ENCODE assay signal across 3 cellular contexts in the genomic region with DNA sequence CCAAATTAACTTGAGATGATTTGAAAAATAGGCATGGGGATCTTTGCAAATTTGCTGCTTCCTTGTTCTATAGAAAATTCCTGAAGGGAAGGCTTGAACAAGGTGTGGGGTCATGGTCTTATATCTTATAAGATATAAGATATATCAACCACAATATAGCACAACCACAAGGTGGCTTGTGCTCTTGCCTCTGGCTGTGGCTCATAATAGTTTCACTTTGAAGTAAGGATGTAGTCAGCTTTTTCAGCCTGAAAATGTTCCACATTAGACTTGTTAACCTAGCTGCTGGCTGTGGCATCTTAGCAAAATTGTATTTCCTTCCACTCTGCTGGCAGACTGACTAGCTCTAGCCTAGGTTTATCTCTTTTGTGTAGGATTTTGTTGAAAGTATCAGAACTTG.
TF ChIP-seq lines count a peak whose summit lies in the region.

No MANE protein-coding gene starts in this region.

TF ChIP-seq in liver, 16 proteins besides CTCF, POLR2A, EP300 and RAD21:
- TF ChIP-seq REST (IDR thresholded peaks at IDR 0.05): no peak
- TF ChIP-seq ATF3 (IDR thresholded peaks at IDR 0.05): no peak
- no peak for TF ChIP-seq SP1 (IDR thresholded peaks at IDR 0.05)
- no peak for TF ChIP-seq RXRA (IDR thresholded peaks at IDR 0.05)
- TF ChIP-seq ZBTB33 (IDR thresholded peaks at IDR 0.05): no peak
- no peak for TF ChIP-seq FOXA2 (IDR thresholded peaks at IDR 0.05)
- no peak for TF ChIP-seq MAX (IDR thresholded peaks at IDR 0.05)

TF ChIP-seq in HepG2, 621 proteins besides CTCF, POLR2A, EP300 and RAD21 (continued from another document):
- TF ChIP-seq, protein P1, sequence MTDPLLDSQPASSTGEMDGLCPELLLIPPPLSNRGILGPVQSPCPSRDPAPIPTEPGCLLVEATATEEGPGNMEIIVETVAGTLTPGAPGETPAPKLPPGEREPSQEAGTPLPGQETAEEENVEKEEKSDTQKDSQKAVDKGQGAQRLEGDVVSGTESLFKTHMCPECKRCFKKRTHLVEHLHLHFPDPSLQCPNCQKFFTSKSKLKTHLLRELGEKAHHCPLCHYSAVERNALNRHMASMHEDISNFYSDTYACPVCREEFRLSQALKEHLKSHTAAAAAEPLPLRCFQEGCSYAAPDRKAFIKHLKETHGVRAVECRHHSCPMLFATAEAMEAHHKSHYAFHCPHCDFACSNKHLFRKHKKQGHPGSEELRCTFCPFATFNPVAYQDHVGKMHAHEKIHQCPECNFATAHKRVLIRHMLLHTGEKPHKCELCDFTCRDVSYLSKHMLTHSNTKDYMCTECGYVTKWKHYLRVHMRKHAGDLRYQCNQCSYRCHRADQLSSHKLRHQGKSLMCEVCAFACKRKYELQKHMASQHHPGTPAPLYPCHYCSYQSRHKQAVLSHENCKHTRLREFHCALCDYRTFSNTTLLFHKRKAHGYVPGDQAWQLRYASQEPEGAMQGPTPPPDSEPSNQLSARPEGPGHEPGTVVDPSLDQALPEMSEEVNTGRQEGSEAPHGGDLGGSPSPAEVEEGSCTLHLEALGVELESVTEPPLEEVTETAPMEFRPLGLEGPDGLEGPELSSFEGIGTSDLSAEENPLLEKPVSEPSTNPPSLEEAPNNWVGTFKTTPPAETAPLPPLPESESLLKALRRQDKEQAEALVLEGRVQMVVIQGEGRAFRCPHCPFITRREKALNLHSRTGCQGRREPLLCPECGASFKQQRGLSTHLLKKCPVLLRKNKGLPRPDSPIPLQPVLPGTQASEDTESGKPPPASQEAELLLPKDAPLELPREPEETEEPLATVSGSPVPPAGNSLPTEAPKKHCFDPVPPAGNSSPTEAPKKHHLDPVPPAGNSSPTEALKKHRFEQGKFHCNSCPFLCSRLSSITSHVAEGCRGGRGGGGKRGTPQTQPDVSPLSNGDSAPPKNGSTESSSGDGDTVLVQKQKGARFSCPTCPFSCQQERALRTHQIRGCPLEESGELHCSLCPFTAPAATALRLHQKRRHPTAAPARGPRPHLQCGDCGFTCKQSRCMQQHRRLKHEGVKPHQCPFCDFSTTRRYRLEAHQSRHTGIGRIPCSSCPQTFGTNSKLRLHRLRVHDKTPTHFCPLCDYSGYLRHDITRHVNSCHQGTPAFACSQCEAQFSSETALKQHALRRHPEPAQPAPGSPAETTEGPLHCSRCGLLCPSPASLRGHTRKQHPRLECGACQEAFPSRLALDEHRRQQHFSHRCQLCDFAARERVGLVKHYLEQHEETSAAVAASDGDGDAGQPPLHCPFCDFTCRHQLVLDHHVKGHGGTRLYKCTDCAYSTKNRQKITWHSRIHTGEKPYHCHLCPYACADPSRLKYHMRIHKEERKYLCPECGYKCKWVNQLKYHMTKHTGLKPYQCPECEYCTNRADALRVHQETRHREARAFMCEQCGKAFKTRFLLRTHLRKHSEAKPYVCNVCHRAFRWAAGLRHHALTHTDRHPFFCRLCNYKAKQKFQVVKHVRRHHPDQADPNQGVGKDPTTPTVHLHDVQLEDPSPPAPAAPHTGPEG (CRISPR knock-in tag; IDR thresholded peaks at IDR 0.05): no peak
- TF ChIP-seq ZNF335 (CRISPR knock-in tag; IDR thresholded peaks at IDR 0.05) (no peak), ZNF550 (CRISPR knock-in tag; IDR thresholded peaks at IDR 0.05; ENCODE audit: borderline replicate concordance) (no peak), HNF4A (CRISPR knock-in tag; IDR thresholded peaks at IDR 0.05) (no peak), NBN (conservative IDR thresholded peaks at IDR 0.05) (no peak), ZNF446 (CRISPR knock-in tag; IDR thresholded peaks at IDR 0.05) (no peak)
- TF ChIP-seq, protein P2, sequence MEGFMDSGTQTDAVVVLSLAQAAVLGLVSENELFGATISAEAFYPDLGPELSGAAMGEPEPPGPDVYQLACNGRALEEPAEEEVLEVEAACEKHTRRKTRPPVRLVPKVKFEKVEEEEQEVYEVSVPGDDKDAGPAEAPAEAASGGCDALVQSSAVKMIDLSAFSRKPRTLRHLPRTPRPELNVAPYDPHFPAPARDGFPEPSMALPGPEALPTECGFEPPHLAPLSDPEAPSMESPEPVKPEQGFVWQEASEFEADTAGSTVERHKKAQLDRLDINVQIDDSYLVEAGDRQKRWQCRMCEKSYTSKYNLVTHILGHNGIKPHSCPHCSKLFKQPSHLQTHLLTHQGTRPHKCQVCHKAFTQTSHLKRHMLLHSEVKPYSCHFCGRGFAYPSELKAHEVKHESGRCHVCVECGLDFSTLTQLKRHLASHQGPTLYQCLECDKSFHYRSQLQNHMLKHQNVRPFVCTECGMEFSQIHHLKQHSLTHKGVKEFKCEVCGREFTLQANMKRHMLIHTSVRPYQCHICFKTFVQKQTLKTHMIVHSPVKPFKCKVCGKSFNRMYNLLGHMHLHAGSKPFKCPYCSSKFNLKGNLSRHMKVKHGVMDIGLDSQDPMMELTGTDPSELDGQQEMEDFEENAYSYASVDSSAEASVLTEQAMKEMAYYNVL (CRISPR knock-in tag; IDR thresholded peaks at IDR 0.05; ENCODE audit: borderline replicate concordance): no peak

TF ChIP-seq in SK-N-SH treated with all-trans-retinoic acid at 6 μM for 48 hours, 23 proteins besides CTCF, POLR2A, EP300 and RAD21 (continued from another document):
- TF ChIP-seq, protein P3, sequence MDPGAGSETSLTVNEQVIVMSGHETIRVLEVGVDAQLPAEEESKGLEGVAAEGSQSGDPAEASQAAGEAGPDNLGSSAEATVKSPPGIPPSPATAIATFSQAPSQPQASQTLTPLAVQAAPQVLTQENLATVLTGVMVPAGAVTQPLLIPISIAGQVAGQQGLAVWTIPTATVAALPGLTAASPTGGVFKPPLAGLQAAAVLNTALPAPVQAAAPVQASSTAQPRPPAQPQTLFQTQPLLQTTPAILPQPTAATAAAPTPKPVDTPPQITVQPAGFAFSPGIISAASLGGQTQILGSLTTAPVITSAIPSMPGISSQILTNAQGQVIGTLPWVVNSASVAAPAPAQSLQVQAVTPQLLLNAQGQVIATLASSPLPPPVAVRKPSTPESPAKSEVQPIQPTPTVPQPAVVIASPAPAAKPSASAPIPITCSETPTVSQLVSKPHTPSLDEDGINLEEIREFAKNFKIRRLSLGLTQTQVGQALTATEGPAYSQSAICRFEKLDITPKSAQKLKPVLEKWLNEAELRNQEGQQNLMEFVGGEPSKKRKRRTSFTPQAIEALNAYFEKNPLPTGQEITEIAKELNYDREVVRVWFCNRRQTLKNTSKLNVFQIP (CRISPR knock-in tag; IDR thresholded peaks at IDR 0.05; ENCODE audit: borderline replicate concordance, low read depth): no peak
- TF ChIP-seq OSR1 (CRISPR knock-in tag; IDR thresholded peaks at IDR 0.05) (no peak), BACH2 (CRISPR knock-in tag; IDR thresholded peaks at IDR 0.05; ENCODE audit: borderline replicate concordance) (no peak), ISL1 (CRISPR knock-in tag; IDR thresholded peaks at IDR 0.05) (no peak), CSRNP3 (CRISPR knock-in tag; IDR thresholded peaks at IDR 0.05) (no peak), GLIS3 (CRISPR knock-in tag; IDR thresholded peaks at IDR 0.05) (no peak)
